Comparison of ENCODE assay signal across 29 cellular contexts in genomic region chrX:134695999-134696398, GRCh38. TPM values are rescaled to one million over a fixed set of nuclear protein-coding genes. Genes with fewer than 3 reads are reported as not detected.
DNase-seq lines count a peak whose midpoint lies in the region; ATAC-seq, FAIRE-seq and TF ChIP-seq lines count a peak whose summit lies in the region.
"Had no signal": no experiment of that assay in that cellular context is flagged by ENCODE, and none has a peak within 500 bp of the region (broad histone marks: within the 10 kb centered on the region; RNA-seq: fewer than 3 reads in every experiment).

No MANE protein-coding gene starts in this region.

- in situ Hi-C loops in transverse colon (cut with MboI; ENCODE audit: low pct_ligation_motif_present in 1 of 4, low pct_unique_long_range_greater_than_20kb in 1 of 4, low sequenced_read_pairs in 3 of 4), result no loop called here

- TF ChIP-seq POLR2A in endothelial cell of umbilical vein (IDR thresholded peaks at IDR 0.05; ENCODE audit: low read depth, low read length), result no peak
- no peak for TF ChIP-seq POLR2A in gastroesophageal sphincter (IDR thresholded peaks at IDR 0.05)
- no peak for TF ChIP-seq POLR2A in transverse colon (IDR thresholded peaks at IDR 0.05)

- H3K27me3 ChIP-seq in endothelial cell of umbilical vein (ENCODE audit: control insufficient read depth in 2 of 2, insufficient read depth in 2 of 2, low read length in 2 of 2) (no peaks in the 10 kb centered on the region), gastroesophageal sphincter (no peaks in the 10 kb centered on the region), transverse colon (no peaks in the 10 kb centered on the region)
- H3K27me3 ChIP-seq: SJSA1 had no signal

- 57% methylated on average over 1 of the region's 1 CpG; no CpG with 5 or more reads in 1 of the 2 donors for WGBS in gastroesophageal sphincter (ENCODE audit: low coverage in 1 of 2), 2 donors
- 77% methylated on average over 1 of the region's 1 CpG; no CpG with 5 or more reads in 1 of the 2 donors for whole genome bisulfite sequencing in transverse colon (ENCODE audit: low coverage in 1 of 2), 2 donors

- ATAC-seq in gastroesophageal sphincter, result peak; percentile 63
- no peak for ATAC-seq in HG03565 (IDR thresholded peaks at IDR 0.05; ENCODE audit: unreplicated experiment)
- no peak for ATAC-seq in GM21526 (IDR thresholded peaks at IDR 0.05; ENCODE audit: low FRiP score, unreplicated experiment)
- ATAC-seq: PC-3, Right ventricle myocardium inferior had no signal

- POLR2A ChIA-PET in endothelial cell of umbilical vein (lab: Charles Lee), result no interaction called here

- H3K4me1 ChIP-seq in endothelial cell of umbilical vein (ENCODE audit: control insufficient read depth, extremely low read depth, insufficient read depth, low read length) (peaks cover 39% of the 10 kb centered on the region), gastroesophageal sphincter (no peaks in the 10 kb centered on the region), transverse colon (no peaks in the 10 kb centered on the region)

- no peaks in the 10 kb centered on the region for H3K9me1 ChIP-seq in endothelial cell of umbilical vein (replicated peaks; ENCODE audit: control insufficient read depth, extremely low read depth, insufficient read depth, low read length)

- intact Hi-C loops in endothelial cell of umbilical vein (cut with micrococcal nuclease), result no loop called here
- intact Hi-C loops in transverse colon (cut with DNase I; ENCODE audit: low total_unique reads), result no loop called here

- H3K27ac ChIP-seq in endothelial cell of umbilical vein (ENCODE audit: insufficient read depth, low read depth, low read length), result no peak overlapping the region
- no peak overlapping the region for H3K27ac ChIP-seq in gastroesophageal sphincter
- no peak overlapping the region for H3K27ac ChIP-seq in transverse colon
- H3K27ac ChIP-seq: SJSA1 had no signal

- no peak overlapping the region for H2AFZ ChIP-seq in endothelial cell of umbilical vein (ENCODE audit: low read depth, low read length)

- BruUV-seq in endothelial cell of umbilical vein (replicated peaks; lab: Mats Ljungman, UMichigan), result no TSS peak

- no peak overlapping the region for H3K4me2 ChIP-seq in endothelial cell of umbilical vein (ENCODE audit: insufficient read depth, low read length)

- CTCF ChIA-PET in endothelial cell of umbilical vein (lab: Charles Lee), result no interaction called here

- TF ChIP-seq EP300 in gastroesophageal sphincter (IDR thresholded peaks at IDR 0.05) (no peak), transverse colon (IDR thresholded peaks at IDR 0.05; ENCODE audit: low read depth) (no peak)

- no peak for TF ChIP-seq CTCF in AG10803 (conservative IDR thresholded peaks at IDR 0.05; ENCODE audit: low read length)
- TF ChIP-seq CTCF in endothelial cell of umbilical vein (IDR thresholded peaks at IDR 0.05; ENCODE audit: extremely low read depth in 1 of 2, insufficient read depth in 1 of 2, low read depth in 1 of 2, low read length in 2 of 2), result no peak
- no peak for TF ChIP-seq CTCF in gastroesophageal sphincter (IDR thresholded peaks at IDR 0.05)
- TF ChIP-seq CTCF in transverse colon (IDR thresholded peaks at IDR 0.05), result no peak

- FAIRE-seq in endothelial cell of umbilical vein (lab: Jason Lieb, UNC), result peak; percentile 84
- FAIRE-seq: GM12892, H1 had no signal

- H3K9ac ChIP-seq in endothelial cell of umbilical vein (replicated peaks; ENCODE audit: extremely low read depth, insufficient read depth, low read length), result no peak overlapping the region

- H4K20me1 ChIP-seq in endothelial cell of umbilical vein (replicated peaks; ENCODE audit: control insufficient read depth, extremely low read depth, insufficient read depth, low read length), result no peaks in the 10 kb centered on the region

- no peaks in the 10 kb centered on the region for H3K79me2 ChIP-seq in endothelial cell of umbilical vein (ENCODE audit: control insufficient read depth, insufficient read depth, low read length)

- H3K9me3 ChIP-seq in endothelial cell of umbilical vein (replicated peaks; ENCODE audit: control insufficient read depth, insufficient read depth, low read length) (no peaks in the 10 kb centered on the region), gastroesophageal sphincter (no peaks in the 10 kb centered on the region), transverse colon (no peaks in the 10 kb centered on the region)
- H3K9me3 ChIP-seq: SJSA1 had no signal

- H3K36me3 ChIP-seq in endothelial cell of umbilical vein (ENCODE audit: control insufficient read depth in 2 of 2, extremely low read depth in 1 of 2, insufficient read depth in 2 of 2, low read length in 2 of 2) (no peaks in the 10 kb centered on the region), gastroesophageal sphincter (no peaks in the 10 kb centered on the region), transverse colon (no peaks in the 10 kb centered on the region)
- H3K36me3 ChIP-seq: SJSA1 had no signal

- DNase-seq in AG10803 (ENCODE audit: low read depth) (peak; percentile 30), NCI-H226 (peak; percentile 29), endothelial cell of umbilical vein (ENCODE audit: low read depth, low spot score) (peak; percentile 37), hippocampal formation (lab: John Stamatoyannopoulos, UW) (no peak), transverse colon (no peak)
- DNase-seq: C1 segment of cervical spinal cord; CD4-positive, alpha-beta memory T cell; COR-L47; DMS 273 treated with DMSO at 0.1 percent for 48 hours; DMS79; EL; GDM1; HCEC 1CT; Karpas-422; NCI-H1105; NCI-H1436 treated with DMSO at 0.1 percent for 48 hours; NCI-H187 treated with DMSO at 0.1 percent for 48 hours; NCI-H2171 treated with DMSO at 0.1 percent for 48 hours; NCI-H524; NCI-H748 treated with DMSO at 0.1 percent for 48 hours; PC-3 had no signal

- dilution Hi-C loops in endothelial cell of umbilical vein (cut with MboI; ENCODE audit: extremely low pct_ligation_motif_present, low sequenced_read_pairs), result no loop called here

- H3K4me3 ChIP-seq in AG10803 (ENCODE audit: low read length), result no peak overlapping the region
- no peak overlapping the region for H3K4me3 ChIP-seq in endothelial cell of umbilical vein (replicated peaks in 1 of 3; ENCODE audit: insufficient read depth in 1 of 3, low read depth in 1 of 3, low read length in 3 of 3)
- H3K4me3 ChIP-seq in gastroesophageal sphincter, result no peak overlapping the region
- no peak overlapping the region for H3K4me3 ChIP-seq in transverse colon
- H3K4me3 ChIP-seq: SJSA1 had no signal

TF ChIP-seq in endothelial cell of umbilical vein, 7 proteins besides CTCF, POLR2A, EP300 and RAD21:
- TF ChIP-seq GATA2 (IDR thresholded peaks at IDR 0.05; ENCODE audit: insufficient read depth, insufficient read length, low read depth, low read length) (peak; percentile 88), MYC (IDR thresholded peaks at IDR 0.05; ENCODE audit: low read depth, low read length) (no peak), POLR2AphosphoS5 (IDR thresholded peaks at IDR 0.05; ENCODE audit: insufficient read depth, low read depth, low read length) (no peak), MAX (IDR thresholded peaks at IDR 0.05; ENCODE audit: insufficient read depth, insufficient read length) (no peak), JUN (IDR thresholded peaks at IDR 0.05; ENCODE audit: borderline replicate concordance, insufficient read depth, insufficient read length, low read depth) (no peak)

RNA-seq across cellular contexts. Expression of gene PLAC1, which starts 37.7 kb away (rescaled TPM):
- total RNA-seq in endothelial cell of umbilical vein (0.58 and 0.81 TPM in 2 replicates), gastroesophageal sphincter (not detected), transverse colon (under 1 TPM in 1 of 4 donors, not detected in 3; 0.79 TPM)
- polyA plus RNA-seq in endothelial cell of umbilical vein, result 2.4 and 2.8 TPM in 2 replicates
- polyA plus RNA-seq in endothelial cell of umbilical vein (2011; cell fraction: cytosol; rRNA removed), result 1.6 and 2.1 TPM in 2 replicates
- 0.74 and 0.78 TPM in 2 replicates for polyA plus RNA-seq in endothelial cell of umbilical vein (2011; cell fraction: nucleus; rRNA removed)
- 0.54 and 0.56 TPM in 2 replicates for polyA plus RNA-seq in endothelial cell of umbilical vein (2012)
- polyA minus RNA-seq in endothelial cell of umbilical vein, result 0.40 and 1.8 TPM in 2 replicates
- not detected for polyA minus RNA-seq in endothelial cell of umbilical vein (2011; cell fraction: cytosol; rRNA and poly(A)+ RNA removed)
- polyA minus RNA-seq in endothelial cell of umbilical vein (2011; cell fraction: nucleus; rRNA and poly(A)+ RNA removed), result 0.38 TPM in 1 of 2 replicates, not detected in the other
- total RNA-seq: CD4-positive, alpha-beta memory T cell; H1; HT-29; Right ventricle myocardium inferior; SJSA1 had no signal
- polyA plus RNA-seq: CD4-positive, alpha-beta memory T cell had no signal

Comparison
In these comparisons a context has a peak if more than half of its experiments do, and no peak if none do; other contexts are left out.
1. DNase-seq: peak in AG10803 (single experiment), NCI-H226 (single experiment) and endothelial cell of umbilical vein (single experiment); none in hippocampal formation (0 of 2) and transverse colon (single experiment).